16 cellular contexts compared by ENCODE assay signal in the genomic region with DNA sequence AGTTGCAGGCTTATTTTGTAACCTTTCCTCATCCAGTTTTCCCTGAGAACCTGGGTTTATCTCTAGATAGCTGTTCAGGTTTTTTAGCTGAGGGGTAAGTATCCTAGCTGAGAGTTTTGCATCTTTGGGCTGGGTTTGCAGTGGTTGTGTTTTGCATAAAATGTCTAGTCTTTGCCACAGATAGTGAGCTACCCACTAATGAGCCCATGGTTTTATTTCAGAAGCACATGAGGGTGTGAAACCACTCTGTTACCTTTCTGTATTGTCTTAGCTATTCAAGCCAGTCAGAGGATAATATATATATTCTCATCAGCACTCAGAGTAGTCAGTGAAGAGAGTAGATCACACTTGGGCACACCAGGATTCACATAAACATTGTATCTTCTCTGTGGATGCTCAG. TPM values are rescaled to one million over a fixed set of nuclear protein-coding genes. Genes with fewer than 3 reads are reported as not detected.
DNase-seq lines count a peak whose midpoint lies in the region; ATAC-seq and TF ChIP-seq lines count a peak whose summit lies in the region.
"Had no signal": no experiment of that assay in that cellular context is flagged by ENCODE, and none has a peak within 500 bp of the region (broad histone marks: within the 10 kb centered on the region; RNA-seq: fewer than 3 reads in every experiment).

No MANE protein-coding gene starts in this region.

- TF ChIP-seq POLR2A in esophagus muscularis mucosa (IDR thresholded peaks at IDR 0.05; ENCODE audit: low read depth) = no peak

- DNase-seq in NOMO-1 treated with DMSO at 0.1 percent for 48 hours (lab: John Stamatoyannopoulos, UW; ENCODE audit: unreplicated experiment) (no peak), esophagus muscularis mucosa (ENCODE audit: extremely low spot score) (no peak), putamen (ENCODE audit: low spot score) (no peak)
- DNase-seq: BE2C; NCI-H1092 treated with DMSO at 0.1 percent for 48 hours; NCI-H69; SIG-M5; stimulated activated naive B cell treated with anti-CD40 and anti-IgM and Interleukin-4, amounts not matched to agents 10 μg/mL and 1 μg/mL and 100 μg/mL, for 72 hours had no signal

- peaks cover 0 to 8% (median 3%) of the 10 kb centered on the region in 4 donors for H3K9me3 ChIP-seq in esophagus muscularis mucosa
- H3K9me3 ChIP-seq: BE2C had no signal

- ATAC-seq in GM18517 (IDR thresholded peaks at IDR 0.05; ENCODE audit: unreplicated experiment) = peak; percentile 80
- peak; percentile 73 for ATAC-seq in GM19455 (IDR thresholded peaks at IDR 0.05; ENCODE audit: unreplicated experiment)
- peak; percentile 65 for ATAC-seq in HG02885 (IDR thresholded peaks at IDR 0.05; ENCODE audit: poor library complexity, unreplicated experiment)
- ATAC-seq in HG03521 (IDR thresholded peaks at IDR 0.05; ENCODE audit: unreplicated experiment) = peak; percentile 74
- no peak for ATAC-seq in HG03457 (IDR thresholded peaks at IDR 0.05; ENCODE audit: unreplicated experiment)

- H3K27ac ChIP-seq in esophagus muscularis mucosa (replicated peaks in 1 of 4) = no peak overlapping the region
- H3K27ac ChIP-seq: parathyroid adenoma had no signal

- H3K4me3 ChIP-seq in esophagus muscularis mucosa = no peak overlapping the region

- H3K27me3 ChIP-seq in esophagus muscularis mucosa = no peaks in the 10 kb centered on the region
- H3K27me3 ChIP-seq: BE2C had no signal

- peaks cover 0 to 24% (median 5%) of the 10 kb centered on the region in 4 donors for H3K36me3 ChIP-seq in esophagus muscularis mucosa
- H3K36me3 ChIP-seq: BE2C had no signal

- TF ChIP-seq EP300 in esophagus muscularis mucosa (IDR thresholded peaks at IDR 0.05) = no peak

- intact Hi-C loops in esophagus muscularis mucosa (cut with DNase I) = loop anchor here (5.0 kb wide), 1 partner anchor 46 kb away; no protein-coding TSS in a partner anchor

- no peak for TF ChIP-seq CTCF in esophagus muscularis mucosa (IDR thresholded peaks at IDR 0.05)

- peaks cover 0 to 13% (median 9%) of the 10 kb centered on the region in 4 donors for H3K4me1 ChIP-seq in esophagus muscularis mucosa
- H3K4me1 ChIP-seq: BE2C, parathyroid adenoma had no signal

RNA-seq across cellular contexts. Expression of a gene that starts 24.6 kb away (rescaled TPM):
- 1 to 10 TPM in 1 of 4 donors, under 1 TPM in 3; 0.26 to 1.0 (median 0.58) TPM for total RNA-seq in esophagus muscularis mucosa
- total RNA-seq: HT-29, mesothelial cell of epicardium had no signal

RNA-seq across cellular contexts. Expression of a gene that starts 52.7 kb away (rescaled TPM):
- total RNA-seq in esophagus muscularis mucosa = 100 to 1,000 TPM; 198 to 336 (median 260) TPM
